ENCODE assay signal across 10 cellular contexts in genomic region chr4:93828830-93829530, GRCh38. TPM values are rescaled to one million over a fixed set of nuclear protein-coding genes. Genes with fewer than 3 reads are reported as not detected.
A peak's percentile ranks its signal among the peaks of the same experiment; 100 is the strongest.
DNase-seq lines count a peak whose midpoint lies in the region; ATAC-seq and TF ChIP-seq lines count a peak whose summit lies in the region.
"Had no signal": no experiment of that assay in that cellular context is flagged by ENCODE, and none has a peak within 500 bp of the region (broad histone marks: within the 10 kb centered on the region; RNA-seq: fewer than 3 reads in every experiment).

No MANE protein-coding gene starts in this region.

- no peak for TF ChIP-seq EP300 in tibial nerve (IDR thresholded peaks at IDR 0.05)

- intact Hi-C loops in activated CD4-positive, alpha-beta T cell treated with anti-CD3 and anti-CD28 coated beads, Interleukin-2, amount 10 ng/mL, durations not matched to agents 24 days and 14 days (cut with micrococcal nuclease), result no loop called here
- intact Hi-C loops in left colon (cut with DNase I, micrococcal nuclease), result no loop called here

- peaks cover 77% of the 10 kb centered on the region for H3K27me3 Mint-ChIP-seq in activated CD4-positive, alpha-beta T cell treated with anti-CD3 and anti-CD28 coated beads, Interleukin-2, amount 10 ng/mL, durations not matched to agents 24 days and 14 days
- peaks cover 72% of the 10 kb centered on the region for H3K27me3 Mint-ChIP-seq in activated naive CD8-positive, alpha-beta T cell treated with anti-CD3 and anti-CD28 coated beads, Interleukin-2, amount 10 ng/mL, durations not matched to agents 7 days and 5 days

- H3K4me3 Mint-ChIP-seq in activated CD4-positive, alpha-beta T cell treated with anti-CD3 and anti-CD28 coated beads, Interleukin-2, amount 10 ng/mL, durations not matched to agents 24 days and 14 days, result no peak overlapping the region
- H3K4me3 Mint-ChIP-seq in activated naive CD8-positive, alpha-beta T cell treated with anti-CD3 and anti-CD28 coated beads, Interleukin-2, amount 10 ng/mL, durations not matched to agents 7 days and 5 days, result no peak overlapping the region

- H3K4me3 ChIP-seq in tibial nerve, result peak overlapping the region; percentile 13 to 47 (median 35)

- H3K27ac Mint-ChIP-seq in activated CD4-positive, alpha-beta T cell treated with anti-CD3 and anti-CD28 coated beads, Interleukin-2, amount 10 ng/mL, durations not matched to agents 24 days and 14 days, result no peak overlapping the region
- no peak overlapping the region for H3K27ac Mint-ChIP-seq in activated naive CD8-positive, alpha-beta T cell treated with anti-CD3 and anti-CD28 coated beads, Interleukin-2, amount 10 ng/mL, durations not matched to agents 7 days and 5 days

- POLR2A ChIA-PET in activated naive CD8-positive, alpha-beta T cell treated with anti-CD3 and anti-CD28 coated beads, Interleukin-2, amount 10 ng/mL, durations not matched to agents 7 days and 5 days (lab: Charles Lee), result no interaction called here

- peaks cover 0 to 43% (median 23%) of the 10 kb centered on the region in 4 donors for H3K4me1 ChIP-seq in tibial nerve

- H3K4me1 Mint-ChIP-seq in activated CD4-positive, alpha-beta T cell treated with anti-CD3 and anti-CD28 coated beads, Interleukin-2, amount 10 ng/mL, durations not matched to agents 24 days and 14 days, result peaks cover 2% of the 10 kb centered on the region
- peaks cover 1% of the 10 kb centered on the region for H3K4me1 Mint-ChIP-seq in activated naive CD8-positive, alpha-beta T cell treated with anti-CD3 and anti-CD28 coated beads, Interleukin-2, amount 10 ng/mL, durations not matched to agents 7 days and 5 days

- ATAC-seq in activated naive CD8-positive, alpha-beta T cell treated with anti-CD3 and anti-CD28 coated beads, Interleukin-2, amount 10 ng/mL, durations not matched to agents 7 days and 5 days (ENCODE audit: low read depth), result no peak
- ATAC-seq in left colon, result peak; percentile 53
- ATAC-seq in GM19397 (IDR thresholded peaks at IDR 0.05; ENCODE audit: unreplicated experiment), result no peak

- H3K27me3 ChIP-seq in tibial nerve, result peaks cover 3 to 88% of the 10 kb centered on the region in 2 donors

- no peaks in the 10 kb centered on the region for H3K36me3 Mint-ChIP-seq in activated CD4-positive, alpha-beta T cell treated with anti-CD3 and anti-CD28 coated beads, Interleukin-2, amount 10 ng/mL, durations not matched to agents 24 days and 14 days (ENCODE audit: low read depth)
- no peaks in the 10 kb centered on the region for H3K36me3 Mint-ChIP-seq in activated naive CD8-positive, alpha-beta T cell treated with anti-CD3 and anti-CD28 coated beads, Interleukin-2, amount 10 ng/mL, durations not matched to agents 7 days and 5 days

- DNase-seq in activated CD4-positive, alpha-beta T cell treated with anti-CD3 and anti-CD28 coated beads, Interleukin-2, amount 10 ng/mL, durations not matched to agents 24 days and 14 days, result peak; percentile 59
- no peak for DNase-seq in activated CD4-positive, alpha-beta T cell treated with anti-CD3 and anti-CD28 coated beads for 1 hour
- peak; percentile 40 for DNase-seq in activated naive CD8-positive, alpha-beta T cell treated with anti-CD3 and anti-CD28 coated beads, Interleukin-2, amount 10 ng/mL, durations not matched to agents 7 days and 5 days
- DNase-seq in left colon (peak; percentile 41 to 59), tibial nerve (ENCODE audit: low spot score in 2 of 2) (no peak), DMS114 treated with DMSO at 0.1 percent for 48 hours (lab: John Stamatoyannopoulos, UW; ENCODE audit: unreplicated experiment) (no peak), NCI-H1092 (lab: John Stamatoyannopoulos, UW) (no peak)

- no peak overlapping the region for H3K27ac ChIP-seq in tibial nerve
- H3K27ac ChIP-seq: C4-2B, epithelial cell of prostate had no signal

- TF ChIP-seq POLR2A in tibial nerve (IDR thresholded peaks at IDR 0.05), result no peak

- H3K36me3 ChIP-seq in tibial nerve, result no peaks in the 10 kb centered on the region

- TF ChIP-seq CTCF in tibial nerve (IDR thresholded peaks at IDR 0.05), result no peak

- H3K9me3 Mint-ChIP-seq in activated CD4-positive, alpha-beta T cell treated with anti-CD3 and anti-CD28 coated beads, Interleukin-2, amount 10 ng/mL, durations not matched to agents 24 days and 14 days, result peaks cover 10% of the 10 kb centered on the region
- H3K9me3 Mint-ChIP-seq in activated naive CD8-positive, alpha-beta T cell treated with anti-CD3 and anti-CD28 coated beads, Interleukin-2, amount 10 ng/mL, durations not matched to agents 7 days and 5 days, result peaks cover 4% of the 10 kb centered on the region

- H3K9me3 ChIP-seq in tibial nerve, result no peaks in the 10 kb centered on the region

- WGBS in tibial nerve, 2 donors, result 1 to 5% methylated on average over 36 to 41 of the region's 49 CpGs

RNA-seq across cellular contexts. Expression of gene ATOH1, which starts 0.4 kb away (rescaled TPM):
- total RNA-seq in activated CD4-positive, alpha-beta T cell treated with anti-CD3 and anti-CD28 coated beads, Interleukin-2, amount 10 ng/mL, durations not matched to agents 24 days and 14 days, result not detected in 2 replicates
- not detected for total RNA-seq in activated naive CD8-positive, alpha-beta T cell treated with anti-CD3 and anti-CD28 coated beads, Interleukin-2, amount 10 ng/mL, durations not matched to agents 7 days and 5 days
- 10 to 100 TPM; 73.2 to 87.8 TPM for total RNA-seq in left colon
- total RNA-seq in tibial nerve, result not detected

Comparison
In these comparisons a context has a peak if more than half of its experiments do, and no peak if none do; other contexts are left out.
1. DNase-seq: peak in activated CD4-positive, alpha-beta T cell treated with anti-CD3 and anti-CD28 coated beads, Interleukin-2, amount 10 ng/mL, durations not matched to agents 24 days and 14 days (single experiment), activated naive CD8-positive, alpha-beta T cell treated with anti-CD3 and anti-CD28 coated beads, Interleukin-2, amount 10 ng/mL, durations not matched to agents 7 days and 5 days (single experiment) and left colon (2 of 2); none in activated CD4-positive, alpha-beta T cell treated with anti-CD3 and anti-CD28 coated beads for 1 hour (single experiment), tibial nerve (0 of 2), DMS114 treated with DMSO at 0.1 percent for 48 hours (single experiment) and NCI-H1092 (single experiment).
2. RNA of gene ATOH1, which starts 0.4 kb away (total RNA-seq): 73.2 to 87.8 TPM in left colon; not detected in activated CD4-positive, alpha-beta T cell treated with anti-CD3 and anti-CD28 coated beads, Interleukin-2, amount 10 ng/mL, durations not matched to agents 24 days and 14 days, not detected in activated naive CD8-positive, alpha-beta T cell treated with anti-CD3 and anti-CD28 coated beads, Interleukin-2, amount 10 ng/mL, durations not matched to agents 7 days and 5 days and not detected in tibial nerve; every median in the first group is over 10 times any median in the second.